1 cellular context compared by ENCODE assay signal in the genomic region with DNA sequence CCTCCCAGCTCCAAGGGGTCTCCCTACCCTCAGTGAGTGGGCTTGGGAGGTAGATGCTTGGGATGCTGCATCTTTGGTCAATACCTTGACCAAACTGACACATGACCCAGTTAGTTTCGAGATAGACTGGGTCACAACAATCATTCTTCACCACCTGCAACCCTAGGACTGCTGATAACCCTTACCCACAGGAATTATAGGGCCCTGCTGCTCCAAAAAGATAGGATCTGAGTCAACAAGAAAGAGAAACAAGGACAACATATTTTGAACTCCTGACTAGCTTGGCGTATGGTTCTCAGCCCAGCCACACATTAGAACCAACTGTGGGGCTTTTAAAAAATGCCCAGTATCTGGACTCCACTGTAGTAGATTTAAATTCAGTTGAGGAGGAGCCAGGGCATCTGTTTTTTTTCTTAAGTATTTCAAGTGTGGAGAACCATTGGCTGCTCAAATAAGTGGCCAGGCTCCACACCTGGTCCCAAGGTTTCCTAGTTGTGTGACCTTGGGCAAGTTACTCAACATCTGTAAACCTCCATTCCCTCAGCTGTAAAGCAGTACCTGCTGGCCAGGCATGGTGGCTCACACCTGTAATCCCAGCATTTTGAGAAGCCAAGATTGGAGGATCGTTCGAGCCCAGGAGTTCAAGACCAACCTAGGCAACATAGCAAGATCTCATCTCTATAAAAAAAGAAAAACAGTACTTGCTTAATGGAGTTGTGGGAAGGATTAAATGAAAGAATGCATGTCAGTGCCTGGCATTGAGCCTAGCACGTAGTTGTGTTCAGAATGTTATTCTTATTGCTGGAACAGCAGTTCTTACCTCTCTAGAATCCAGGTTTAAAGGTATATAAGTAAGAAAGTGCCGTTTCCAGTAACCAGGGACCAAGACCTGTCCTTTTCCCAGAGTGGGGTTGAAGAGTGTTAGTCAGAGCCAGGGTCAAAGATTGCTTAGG.
TF ChIP-seq lines count a peak whose summit lies in the region.

No MANE protein-coding gene starts in this region.

TF ChIP-seq in HCT116, 20 proteins besides CTCF, POLR2A, EP300 and RAD21 (continued from another document):
- TF ChIP-seq, protein P1, sequence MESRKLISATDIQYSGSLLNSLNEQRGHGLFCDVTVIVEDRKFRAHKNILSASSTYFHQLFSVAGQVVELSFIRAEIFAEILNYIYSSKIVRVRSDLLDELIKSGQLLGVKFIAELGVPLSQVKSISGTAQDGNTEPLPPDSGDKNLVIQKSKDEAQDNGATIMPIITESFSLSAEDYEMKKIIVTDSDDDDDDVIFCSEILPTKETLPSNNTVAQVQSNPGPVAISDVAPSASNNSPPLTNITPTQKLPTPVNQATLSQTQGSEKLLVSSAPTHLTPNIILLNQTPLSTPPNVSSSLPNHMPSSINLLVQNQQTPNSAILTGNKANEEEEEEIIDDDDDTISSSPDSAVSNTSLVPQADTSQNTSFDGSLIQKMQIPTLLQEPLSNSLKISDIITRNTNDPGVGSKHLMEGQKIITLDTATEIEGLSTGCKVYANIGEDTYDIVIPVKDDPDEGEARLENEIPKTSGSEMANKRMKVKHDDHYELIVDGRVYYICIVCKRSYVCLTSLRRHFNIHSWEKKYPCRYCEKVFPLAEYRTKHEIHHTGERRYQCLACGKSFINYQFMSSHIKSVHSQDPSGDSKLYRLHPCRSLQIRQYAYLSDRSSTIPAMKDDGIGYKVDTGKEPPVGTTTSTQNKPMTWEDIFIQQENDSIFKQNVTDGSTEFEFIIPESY (IDR thresholded peaks at IDR 0.05; ENCODE audit: extremely low read depth, insufficient replicate concordance, low read length), result no peak
- TF ChIP-seq CEBPB (IDR thresholded peaks at IDR 0.05; ENCODE audit: low read depth), result no peak
- TF ChIP-seq SRF (IDR thresholded peaks at IDR 0.05; ENCODE audit: low read depth), result no peak
- TF ChIP-seq ZNF274 (IDR thresholded peaks at IDR 0.05; ENCODE audit: low read depth, low read length), result no peak
- TF ChIP-seq EGR1 (IDR thresholded peaks at IDR 0.05; ENCODE audit: low read depth), result no peak
- TF ChIP-seq, protein P2, sequence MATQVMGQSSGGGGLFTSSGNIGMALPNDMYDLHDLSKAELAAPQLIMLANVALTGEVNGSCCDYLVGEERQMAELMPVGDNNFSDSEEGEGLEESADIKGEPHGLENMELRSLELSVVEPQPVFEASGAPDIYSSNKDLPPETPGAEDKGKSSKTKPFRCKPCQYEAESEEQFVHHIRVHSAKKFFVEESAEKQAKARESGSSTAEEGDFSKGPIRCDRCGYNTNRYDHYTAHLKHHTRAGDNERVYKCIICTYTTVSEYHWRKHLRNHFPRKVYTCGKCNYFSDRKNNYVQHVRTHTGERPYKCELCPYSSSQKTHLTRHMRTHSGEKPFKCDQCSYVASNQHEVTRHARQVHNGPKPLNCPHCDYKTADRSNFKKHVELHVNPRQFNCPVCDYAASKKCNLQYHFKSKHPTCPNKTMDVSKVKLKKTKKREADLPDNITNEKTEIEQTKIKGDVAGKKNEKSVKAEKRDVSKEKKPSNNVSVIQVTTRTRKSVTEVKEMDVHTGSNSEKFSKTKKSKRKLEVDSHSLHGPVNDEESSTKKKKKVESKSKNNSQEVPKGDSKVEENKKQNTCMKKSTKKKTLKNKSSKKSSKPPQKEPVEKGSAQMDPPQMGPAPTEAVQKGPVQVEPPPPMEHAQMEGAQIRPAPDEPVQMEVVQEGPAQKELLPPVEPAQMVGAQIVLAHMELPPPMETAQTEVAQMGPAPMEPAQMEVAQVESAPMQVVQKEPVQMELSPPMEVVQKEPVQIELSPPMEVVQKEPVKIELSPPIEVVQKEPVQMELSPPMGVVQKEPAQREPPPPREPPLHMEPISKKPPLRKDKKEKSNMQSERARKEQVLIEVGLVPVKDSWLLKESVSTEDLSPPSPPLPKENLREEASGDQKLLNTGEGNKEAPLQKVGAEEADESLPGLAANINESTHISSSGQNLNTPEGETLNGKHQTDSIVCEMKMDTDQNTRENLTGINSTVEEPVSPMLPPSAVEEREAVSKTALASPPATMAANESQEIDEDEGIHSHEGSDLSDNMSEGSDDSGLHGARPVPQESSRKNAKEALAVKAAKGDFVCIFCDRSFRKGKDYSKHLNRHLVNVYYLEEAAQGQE (IDR thresholded peaks at IDR 0.05; ENCODE audit: low read depth), result no peak
- no peak for TF ChIP-seq ZFX (IDR thresholded peaks at IDR 0.05)
- TF ChIP-seq ELF1 (IDR thresholded peaks at IDR 0.05; ENCODE audit: borderline replicate concordance, low read depth), result no peak
- no peak for TF ChIP-seq EZH2phosphoT487 (IDR thresholded peaks at IDR 0.05; ENCODE audit: borderline replicate concordance)
- no peak for TF ChIP-seq SIN3A (IDR thresholded peaks at IDR 0.05; ENCODE audit: low read depth)
